In the genomic region with DNA sequence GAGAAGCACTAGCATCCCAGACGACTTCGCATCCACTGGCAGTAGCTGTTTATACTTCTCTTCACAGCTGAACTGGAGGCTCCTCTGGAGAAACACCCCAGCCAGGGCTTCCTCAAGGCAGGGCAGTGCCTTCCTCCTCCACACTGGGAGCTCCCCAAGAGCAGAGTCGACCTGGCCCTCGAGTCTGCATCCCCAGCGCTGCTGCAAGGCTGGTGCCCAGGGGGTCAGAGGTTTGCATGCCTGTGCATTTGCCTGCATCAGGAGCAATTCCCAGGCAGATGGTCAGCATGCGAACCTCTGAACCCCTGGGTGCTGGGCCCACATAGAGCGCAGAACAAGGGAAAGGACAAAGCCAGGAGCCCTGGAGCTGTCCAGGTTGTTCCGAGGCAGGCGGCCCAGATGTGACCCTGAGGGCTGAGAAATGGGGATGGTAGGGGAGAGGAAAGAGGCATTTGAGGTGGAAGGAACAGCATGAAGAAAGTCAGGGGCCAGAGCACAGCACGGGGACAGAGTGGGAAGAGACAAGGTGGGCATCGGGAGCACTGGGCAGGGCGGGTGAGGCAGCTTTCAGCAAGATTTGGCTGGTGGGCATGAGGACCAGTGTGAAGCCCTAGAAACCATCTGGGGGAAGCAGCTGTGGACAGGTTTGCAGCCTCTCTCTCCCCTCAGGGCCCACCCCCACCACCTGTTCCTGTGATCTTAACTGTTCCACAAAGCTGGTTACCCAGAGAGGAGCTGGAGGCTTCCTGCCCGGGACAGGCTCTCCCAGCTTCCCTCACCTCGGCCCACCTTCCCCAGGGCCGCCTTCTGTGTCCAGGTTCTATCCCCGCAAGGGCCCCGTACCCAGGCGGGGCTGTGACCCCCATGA, we compare ENCODE assay signal across 22 cellular contexts. TPM values are rescaled to one million over a fixed set of nuclear protein-coding genes. Genes with fewer than 3 reads are reported as not detected.
"Had no signal": no experiment of that assay in that cellular context is flagged by ENCODE, and none has a peak within 500 bp of the region (broad histone marks: within the 10 kb centered on the region; RNA-seq: fewer than 3 reads in every experiment).

No MANE protein-coding gene starts in this region.

- H3K36me3 ChIP-seq: transverse colon had no signal

- H3K4me1 ChIP-seq: transverse colon had no signal

- H3K4me1 Mint-ChIP-seq: activated CD8-positive, alpha-beta memory T cell treated with anti-CD3 and anti-CD28 coated beads, Interleukin-2, amount 10 ng/mL, durations not matched to agents 7 days and 5 days had no signal

- H3K9me3 ChIP-seq: transverse colon had no signal

- FAIRE-seq: astrocyte, kidney, small intestine had no signal

- H3K36me3 Mint-ChIP-seq: activated CD8-positive, alpha-beta memory T cell treated with anti-CD3 and anti-CD28 coated beads, Interleukin-2, amount 10 ng/mL, durations not matched to agents 7 days and 5 days; natural killer cell treated with Interleukin-12 subunit alpha and Interleukin-12 subunit beta and Interleukin-15 and Interleukin-18, amount 100 ng/mL, for 72 hours had no signal

- H3K27ac ChIP-seq: dorsolateral prefrontal cortex, transverse colon, VCaP had no signal

- H3K9me3 Mint-ChIP-seq: activated naive CD4-positive, alpha-beta T cell treated with anti-CD3 and anti-CD28 coated beads for 36 hours; activated T-helper 2 cell treated with anti-CD3 and anti-CD28 coated beads, Interferon-gamma antibody, Interleukin-2, Interleukin-4, amounts not matched to agents 10 μg/mL and 5 μg/mL and 100 μg/mL, durations not matched to agents 14 hours and 24 hours and 36 hours; natural killer cell treated with Interleukin-12 subunit alpha and Interleukin-12 subunit beta and Interleukin-15 and Interleukin-18, amount 100 ng/mL, for 72 hours had no signal

- H3K27me3 ChIP-seq: transverse colon had no signal

- H3K4me3 Mint-ChIP-seq: activated CD8-positive, alpha-beta memory T cell treated with anti-CD3 and anti-CD28 coated beads, Interleukin-2, amount 10 ng/mL, durations not matched to agents 7 days and 5 days; activated naive CD4-positive, alpha-beta T cell treated with anti-CD3 and anti-CD28 coated beads for 36 hours; natural killer cell treated with Interleukin-12 subunit alpha and Interleukin-12 subunit beta and Interleukin-15 and Interleukin-18, amount 100 ng/mL, for 72 hours had no signal

- H3K27ac Mint-ChIP-seq: activated CD8-positive, alpha-beta memory T cell treated with anti-CD3 and anti-CD28 coated beads, Interleukin-2, amount 10 ng/mL, durations not matched to agents 7 days and 5 days; activated naive CD4-positive, alpha-beta T cell treated with anti-CD3 and anti-CD28 coated beads for 36 hours; activated T-helper 2 cell treated with anti-CD3 and anti-CD28 coated beads, Interferon-gamma antibody, Interleukin-2, Interleukin-4, amounts not matched to agents 10 μg/mL and 5 μg/mL and 100 μg/mL, durations not matched to agents 14 hours and 24 hours and 36 hours; natural killer cell treated with Interleukin-12 subunit alpha and Interleukin-12 subunit beta and Interleukin-15 and Interleukin-18, amount 100 ng/mL, for 72 hours; progenitor cell of endocrine pancreas had no signal

- DNase-seq: activated CD4-positive, alpha-beta T cell treated with anti-CD3 and anti-CD28 coated beads, Interleukin-2, amount 50 U/mL, for 48 hours; activated CD8-positive, alpha-beta memory T cell treated with anti-CD3 and anti-CD28 coated beads, Interleukin-2, amount 10 ng/mL, durations not matched to agents 7 days and 5 days; activated naive CD4-positive, alpha-beta T cell treated with anti-CD3 and anti-CD28 coated beads for 36 hours; activated T-cell treated with anti-CD3 and anti-CD28 coated beads, Interleukin-2, amount 50 U/mL, for 1 hour; dorsolateral prefrontal cortex; kidney; left ventricle myocardium superior; mesenchymal stem cell; occipital lobe; right cardiac atrium; small intestine; stimulated activated CD4-positive, alpha-beta T cell treated with anti-CD3 and anti-CD28 coated beads, Interleukin-4, amount 100 ng/mL, for 4 hours; stimulated activated CD8-positive, alpha-beta memory T cell treated with anti-CD3 and anti-CD28 coated beads, Interleukin-4, amount 100 ng/mL, for 48 hours; stimulated activated naive CD4-positive, alpha-beta T cell treated with Interleukin-2 at 50 U/mL for 16 hours; substantia nigra; T-helper 1 cell; transverse colon had no signal

- H3K4me3 ChIP-seq: dorsolateral prefrontal cortex, transverse colon had no signal

RNA-seq across cellular contexts. Expression of a gene that starts 6.4 kb away (rescaled TPM):
- total RNA-seq: activated CD8-positive, alpha-beta memory T cell treated with anti-CD3 and anti-CD28 coated beads, Interleukin-2, amount 10 ng/mL, durations not matched to agents 7 days and 5 days; activated naive CD4-positive, alpha-beta T cell treated with anti-CD3 and anti-CD28 coated beads for 36 hours; activated T-helper 2 cell treated with anti-CD3 and anti-CD28 coated beads, Interferon-gamma antibody, Interleukin-2, Interleukin-4, amounts not matched to agents 10 μg/mL and 5 μg/mL and 100 μg/mL, durations not matched to agents 14 hours and 24 hours and 36 hours; astrocyte; progenitor cell of endocrine pancreas had no signal

RNA-seq across cellular contexts. Expression of a gene that starts 19.0 kb away (rescaled TPM):
- total RNA-seq: activated CD8-positive, alpha-beta memory T cell treated with anti-CD3 and anti-CD28 coated beads, Interleukin-2, amount 10 ng/mL, durations not matched to agents 7 days and 5 days; activated naive CD4-positive, alpha-beta T cell treated with anti-CD3 and anti-CD28 coated beads for 36 hours; activated T-helper 2 cell treated with anti-CD3 and anti-CD28 coated beads, Interferon-gamma antibody, Interleukin-2, Interleukin-4, amounts not matched to agents 10 μg/mL and 5 μg/mL and 100 μg/mL, durations not matched to agents 14 hours and 24 hours and 36 hours; astrocyte; dorsolateral prefrontal cortex; kidney; left ventricle myocardium superior; natural killer cell treated with Interleukin-12 subunit alpha and Interleukin-12 subunit beta and Interleukin-15 and Interleukin-18, amount 100 ng/mL, for 72 hours; occipital lobe; progenitor cell of endocrine pancreas; right cardiac atrium; transverse colon had no signal
- polyA plus RNA-seq: right cardiac atrium, small intestine had no signal

RNA-seq across cellular contexts. Expression of a gene that starts 21.9 kb away (rescaled TPM):
- total RNA-seq: activated CD8-positive, alpha-beta memory T cell treated with anti-CD3 and anti-CD28 coated beads, Interleukin-2, amount 10 ng/mL, durations not matched to agents 7 days and 5 days; activated naive CD4-positive, alpha-beta T cell treated with anti-CD3 and anti-CD28 coated beads for 36 hours; activated T-helper 2 cell treated with anti-CD3 and anti-CD28 coated beads, Interferon-gamma antibody, Interleukin-2, Interleukin-4, amounts not matched to agents 10 μg/mL and 5 μg/mL and 100 μg/mL, durations not matched to agents 14 hours and 24 hours and 36 hours; astrocyte; natural killer cell treated with Interleukin-12 subunit alpha and Interleukin-12 subunit beta and Interleukin-15 and Interleukin-18, amount 100 ng/mL, for 72 hours; progenitor cell of endocrine pancreas; transverse colon had no signal

RNA-seq across cellular contexts. Expression of a gene that starts 39.6 kb away (rescaled TPM):
- total RNA-seq: activated CD8-positive, alpha-beta memory T cell treated with anti-CD3 and anti-CD28 coated beads, Interleukin-2, amount 10 ng/mL, durations not matched to agents 7 days and 5 days; activated T-helper 2 cell treated with anti-CD3 and anti-CD28 coated beads, Interferon-gamma antibody, Interleukin-2, Interleukin-4, amounts not matched to agents 10 μg/mL and 5 μg/mL and 100 μg/mL, durations not matched to agents 14 hours and 24 hours and 36 hours had no signal

RNA-seq across cellular contexts. Expression of a gene that starts 48.6 kb away (rescaled TPM):
- total RNA-seq: activated CD8-positive, alpha-beta memory T cell treated with anti-CD3 and anti-CD28 coated beads, Interleukin-2, amount 10 ng/mL, durations not matched to agents 7 days and 5 days; activated naive CD4-positive, alpha-beta T cell treated with anti-CD3 and anti-CD28 coated beads for 36 hours; activated T-helper 2 cell treated with anti-CD3 and anti-CD28 coated beads, Interferon-gamma antibody, Interleukin-2, Interleukin-4, amounts not matched to agents 10 μg/mL and 5 μg/mL and 100 μg/mL, durations not matched to agents 14 hours and 24 hours and 36 hours; astrocyte; dorsolateral prefrontal cortex; kidney; left ventricle myocardium superior; natural killer cell treated with Interleukin-12 subunit alpha and Interleukin-12 subunit beta and Interleukin-15 and Interleukin-18, amount 100 ng/mL, for 72 hours; occipital lobe; progenitor cell of endocrine pancreas; right cardiac atrium; transverse colon had no signal
- polyA plus RNA-seq: right cardiac atrium had no signal
